ENCODE assay signal across 20 cellular contexts in the genomic region with DNA sequence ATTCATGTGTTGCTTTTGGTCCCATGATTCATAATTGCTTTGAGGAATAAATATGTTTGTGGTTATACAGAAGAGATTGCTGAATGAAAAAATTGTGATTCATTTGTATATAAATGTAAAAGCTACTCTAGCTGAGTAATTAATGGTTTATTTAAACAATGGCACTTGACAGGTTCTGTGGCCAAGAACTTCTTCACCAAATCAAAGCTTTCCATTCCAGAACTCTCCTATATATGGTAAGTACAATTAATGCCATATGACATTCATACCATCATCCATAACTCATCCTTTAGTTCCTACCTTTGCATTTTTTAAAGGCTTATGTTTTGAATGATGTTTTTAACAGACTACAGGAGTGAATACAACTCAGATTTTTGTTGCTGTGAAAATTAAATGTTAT.
"Had no signal": no experiment of that assay in that cellular context is flagged by ENCODE, and none has a peak within 500 bp of the region (broad histone marks: within the 10 kb centered on the region; RNA-seq: fewer than 3 reads in every experiment).

No MANE protein-coding gene starts in this region.

- H3K27ac ChIP-seq: colonic mucosa, left lung, psoas muscle, skin epidermis, stomach, testis, WERI-Rb-1 had no signal

- H3K36me3 ChIP-seq: colonic mucosa, WERI-Rb-1 had no signal

- H3K4me1 ChIP-seq: colonic mucosa, left lung, psoas muscle had no signal

- H3K9me3 ChIP-seq: colonic mucosa, left lung, psoas muscle, stomach, testis had no signal

- H3K4me1 Mint-ChIP-seq: activated naive CD8-positive, alpha-beta T cell treated with anti-CD3 and anti-CD28 coated beads for 36 hours; endodermal cell; naive B cell had no signal

- H3K9me3 Mint-ChIP-seq: activated naive CD8-positive, alpha-beta T cell treated with anti-CD3 and anti-CD28 coated beads for 36 hours; activated T-helper 1 cell treated with anti-CD3 and anti-CD28 coated beads, Interleukin-12 subunit alpha, Interleukin-12 subunit beta, Interleukin-2, Interleukin-4 antibody, amounts not matched to agents 30 ng/mL and 10 ng/mL and 1 ng/mL, durations not matched to agents 14 hours and 24 hours and 36 hours; naive B cell; type B pancreatic cell had no signal

- H3K27me3 Mint-ChIP-seq: activated naive CD8-positive, alpha-beta T cell treated with anti-CD3 and anti-CD28 coated beads for 36 hours; naive B cell; type B pancreatic cell had no signal

- H3K4me3 ChIP-seq: colonic mucosa, left lung, psoas muscle, skin epidermis, stomach, testis had no signal

- DNase-seq: activated CD4-positive, alpha-beta T cell treated with anti-CD3 and anti-CD28 coated beads for 1 hour; activated CD4-positive, alpha-beta T cell treated with anti-CD3 and anti-CD28 coated beads, Interleukin-2, amount 50 U/mL, for 4 hours; activated naive CD8-positive, alpha-beta T cell treated with anti-CD3 and anti-CD28 coated beads for 36 hours; amniotic stem cell; caudate nucleus; colonic mucosa; endodermal cell; foreskin melanocyte; glutamatergic neuron; hippocampal formation; left lung; naive B cell; psoas muscle; right cardiac atrium; stomach; testis; WERI-Rb-1 had no signal

- H3K36me3 Mint-ChIP-seq: activated naive CD8-positive, alpha-beta T cell treated with anti-CD3 and anti-CD28 coated beads for 36 hours; naive B cell; type B pancreatic cell had no signal

- H3K4me3 Mint-ChIP-seq: activated naive CD8-positive, alpha-beta T cell treated with anti-CD3 and anti-CD28 coated beads for 36 hours; activated T-helper 1 cell treated with anti-CD3 and anti-CD28 coated beads, Interleukin-12 subunit alpha, Interleukin-12 subunit beta, Interleukin-2, Interleukin-4 antibody, amounts not matched to agents 30 ng/mL and 10 ng/mL and 1 ng/mL, durations not matched to agents 14 hours and 24 hours and 36 hours; endodermal cell; naive B cell; type B pancreatic cell had no signal

- H3K27ac Mint-ChIP-seq: activated naive CD8-positive, alpha-beta T cell treated with anti-CD3 and anti-CD28 coated beads for 36 hours; activated T-helper 1 cell treated with anti-CD3 and anti-CD28 coated beads, Interleukin-12 subunit alpha, Interleukin-12 subunit beta, Interleukin-2, Interleukin-4 antibody, amounts not matched to agents 30 ng/mL and 10 ng/mL and 1 ng/mL, durations not matched to agents 14 hours and 24 hours and 36 hours; endodermal cell; naive B cell; type B pancreatic cell had no signal

- H3K27me3 ChIP-seq: left lung, stomach, testis had no signal
